In genomic region chr19:17404621-17405249, GRCh38 we compare ENCODE assay signal across 8 cellular contexts. TPM values are rescaled to one million over a fixed set of nuclear protein-coding genes. Genes with fewer than 3 reads are reported as not detected.
DNase-seq lines count a peak whose midpoint lies in the region; ATAC-seq and TF ChIP-seq lines count a peak whose summit lies in the region.

No MANE protein-coding gene starts in this region.

- TF ChIP-seq CTCF in SK-N-SH (IDR thresholded peaks at IDR 0.05) (no peak), NB4 (IDR thresholded peaks at IDR 0.05; ENCODE audit: low read depth, low read length) (no peak), progenitor cell of endocrine pancreas (IDR thresholded peaks at IDR 0.05; ENCODE audit: unreplicated experiment) (no peak)

- 90% methylated on average over 7 of the region's 7 CpGs for WGBS in SK-N-SH (ENCODE audit: low lambda C conversion rate)

- no peak overlapping the region for H2AFZ ChIP-seq in SK-N-SH (ENCODE audit: low read depth)

- peak overlapping the region in 1 of 2 experiments; percentile 47; a peak in 1 of 4 replicates for H3K27ac ChIP-seq in SK-N-SH (ENCODE audit: low read depth in 2 of 2, low read length in 1 of 2)

- H3K4me3 Mint-ChIP-seq in stimulated activated naive CD8-positive, alpha-beta T cell treated with anti-CD3 and anti-CD28 coated beads, Interleukin-15, Interleukin-2, amounts not matched to agents 100 ng/mL and 50 ng/mL, for 24 hours, result peak overlapping the region; percentile 89
- H3K4me3 Mint-ChIP-seq in progenitor cell of endocrine pancreas (ENCODE audit: low read depth), result no peak overlapping the region

- no peaks in the 10 kb centered on the region for H3K27me3 Mint-ChIP-seq in stimulated activated naive CD8-positive, alpha-beta T cell treated with anti-CD3 and anti-CD28 coated beads, Interleukin-15, Interleukin-2, amounts not matched to agents 100 ng/mL and 50 ng/mL, for 24 hours
- peaks cover 3% of the 10 kb centered on the region for H3K27me3 Mint-ChIP-seq in progenitor cell of endocrine pancreas

- H3K4me2 ChIP-seq in SK-N-SH, result no peak overlapping the region

- H3K4me3 ChIP-seq in SK-N-SH (ENCODE audit: low read depth in 2 of 2, low read length in 1 of 2) (no peak overlapping the region; a peak in 1 of 4 replicates), NB4 (ENCODE audit: low read depth, low read length) (peak overlapping the region; percentile 74)

- peak overlapping the region; percentile 95 for H3K27ac Mint-ChIP-seq in stimulated activated naive CD8-positive, alpha-beta T cell treated with anti-CD3 and anti-CD28 coated beads, Interleukin-15, Interleukin-2, amounts not matched to agents 100 ng/mL and 50 ng/mL, for 24 hours
- no peak overlapping the region for H3K27ac Mint-ChIP-seq in progenitor cell of endocrine pancreas

- TF ChIP-seq EP300 in SK-N-SH (IDR thresholded peaks at IDR 0.05; ENCODE audit: borderline replicate concordance in 1 of 2, low read depth in 1 of 2, low read length in 1 of 2), result no peak

- H3K79me2 ChIP-seq in SK-N-SH (ENCODE audit: insufficient read depth), result no peaks in the 10 kb centered on the region

- H3K4me1 Mint-ChIP-seq in stimulated activated naive CD8-positive, alpha-beta T cell treated with anti-CD3 and anti-CD28 coated beads, Interleukin-15, Interleukin-2, amounts not matched to agents 100 ng/mL and 50 ng/mL, for 24 hours (ENCODE audit: low read depth), result peaks cover 26% of the 10 kb centered on the region
- H3K4me1 Mint-ChIP-seq in progenitor cell of endocrine pancreas (ENCODE audit: low read depth), result peaks cover 9% of the 10 kb centered on the region

- TF ChIP-seq POLR2A in NB4 (IDR thresholded peaks at IDR 0.05; ENCODE audit: extremely low read depth, insufficient read length), result no peak

- no peaks in the 10 kb centered on the region for H3K9me3 Mint-ChIP-seq in stimulated activated naive CD8-positive, alpha-beta T cell treated with anti-CD3 and anti-CD28 coated beads, Interleukin-15, Interleukin-2, amounts not matched to agents 100 ng/mL and 50 ng/mL, for 24 hours
- H3K9me3 Mint-ChIP-seq in progenitor cell of endocrine pancreas (ENCODE audit: low read depth), result no peaks in the 10 kb centered on the region

- no peaks in the 10 kb centered on the region for H3K9me3 ChIP-seq in SK-N-SH

- POLR2A ChIA-PET in SK-N-SH (lab: Yijun Ruan, JAX), result no interaction called here

- CTCF ChIA-PET in SK-N-SH (lab: Yijun Ruan, JAX), result interaction anchor here (0.7 to 1.5 kb wide), 3 partner anchors 10 to 19 kb away, joined by 3 to 8 read pairs (median 4); no protein-coding TSS in a partner anchor

- no peaks in the 10 kb centered on the region for H4K20me1 ChIP-seq in SK-N-SH (ENCODE audit: insufficient read depth)

- peaks cover 26% of the 10 kb centered on the region for H3K36me3 Mint-ChIP-seq in stimulated activated naive CD8-positive, alpha-beta T cell treated with anti-CD3 and anti-CD28 coated beads, Interleukin-15, Interleukin-2, amounts not matched to agents 100 ng/mL and 50 ng/mL, for 24 hours (ENCODE audit: low read depth)
- no peaks in the 10 kb centered on the region for H3K36me3 Mint-ChIP-seq in progenitor cell of endocrine pancreas (ENCODE audit: insufficient read depth)

- no peaks in the 10 kb centered on the region for H3K36me3 ChIP-seq in SK-N-SH (replicated peaks in 1 of 2; ENCODE audit: control insufficient read depth in 1 of 2, insufficient read depth in 2 of 2, low read length in 1 of 2)

- H3K9ac ChIP-seq in SK-N-SH, result no peak overlapping the region

- no peaks in the 10 kb centered on the region for H3K9me2 ChIP-seq in SK-N-SH

- TF ChIP-seq RAD21 in SK-N-SH (IDR thresholded peaks at IDR 0.05; ENCODE audit: low read length), result no peak

- no peaks in the 10 kb centered on the region for H3F3A ChIP-seq in SK-N-SH (replicated peaks; ENCODE audit: insufficient read depth)

- H3K4me1 ChIP-seq in SK-N-SH (ENCODE audit: control insufficient read depth in 1 of 2, insufficient read depth in 2 of 2, low read depth in 1 of 2, low read length in 1 of 2), result peaks cover 0 to 23% of the 10 kb centered on the region in 2 experiments; a peak in 1 of 4 replicates

- ATAC-seq in SK-N-SH treated with all-trans-retinoic acid at 6 μM for 48 hours (no peak), esophagus mucosa (peak; percentile 14)

- H3K27me3 ChIP-seq in SK-N-SH (ENCODE audit: insufficient read depth), result no peaks in the 10 kb centered on the region

- peak; percentile 16 for DNase-seq in SK-N-SH
- peak; percentile 27 for DNase-seq in NB4 (ENCODE audit: low read depth)
- no peak for DNase-seq in NCI-H187 (lab: John Stamatoyannopoulos, UW)
- no peak for DNase-seq in progenitor cell of endocrine pancreas (ENCODE audit: low spot score, unreplicated experiment)
- DNase-seq in COLO829 (ENCODE audit: low spot score), result no peak

TF ChIP-seq in SK-N-SH, 30 proteins besides CTCF, POLR2A, EP300 and RAD21 (continues in another document):
- TF ChIP-seq RXRA (IDR thresholded peaks at IDR 0.05; ENCODE audit: borderline replicate concordance, low read depth) (no peak), FOSL2 (IDR thresholded peaks at IDR 0.05; ENCODE audit: borderline replicate concordance, low read depth) (no peak), NRF1 (IDR thresholded peaks at IDR 0.05; ENCODE audit: low read depth, low read length) (no peak), GABPA (IDR thresholded peaks at IDR 0.05; ENCODE audit: low read depth) (no peak), ELF1 (IDR thresholded peaks at IDR 0.05) (no peak), TCF12 (IDR thresholded peaks at IDR 0.05) (no peak), RFX5 (IDR thresholded peaks at IDR 0.05; ENCODE audit: low read length) (no peak)
- TF ChIP-seq, protein P1, sequence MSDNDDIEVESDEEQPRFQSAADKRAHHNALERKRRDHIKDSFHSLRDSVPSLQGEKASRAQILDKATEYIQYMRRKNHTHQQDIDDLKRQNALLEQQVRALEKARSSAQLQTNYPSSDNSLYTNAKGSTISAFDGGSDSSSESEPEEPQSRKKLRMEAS (IDR thresholded peaks at IDR 0.05; ENCODE audit: low read depth), result no peak
- TF ChIP-seq, protein P2, sequence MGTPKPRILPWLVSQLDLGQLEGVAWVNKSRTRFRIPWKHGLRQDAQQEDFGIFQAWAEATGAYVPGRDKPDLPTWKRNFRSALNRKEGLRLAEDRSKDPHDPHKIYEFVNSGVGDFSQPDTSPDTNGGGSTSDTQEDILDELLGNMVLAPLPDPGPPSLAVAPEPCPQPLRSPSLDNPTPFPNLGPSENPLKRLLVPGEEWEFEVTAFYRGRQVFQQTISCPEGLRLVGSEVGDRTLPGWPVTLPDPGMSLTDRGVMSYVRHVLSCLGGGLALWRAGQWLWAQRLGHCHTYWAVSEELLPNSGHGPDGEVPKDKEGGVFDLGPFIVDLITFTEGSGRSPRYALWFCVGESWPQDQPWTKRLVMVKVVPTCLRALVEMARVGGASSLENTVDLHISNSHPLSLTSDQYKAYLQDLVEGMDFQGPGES (IDR thresholded peaks at IDR 0.05; ENCODE audit: low read depth, low read length), result no peak

TF ChIP-seq in SK-N-SH treated with all-trans-retinoic acid at 6 μM for 48 hours, 23 proteins besides CTCF, POLR2A, EP300 and RAD21:
- no peak for TF ChIP-seq POU6F1 (CRISPR knock-in tag; IDR thresholded peaks at IDR 0.05; ENCODE audit: borderline replicate concordance, low read depth)
TF ChIP-seq in SK-N-SH treated with all-trans-retinoic acid at 6 μM for 48 hours: peak in this region for 0.

RNA-seq across cellular contexts. Expression of gene BST2, which starts 0.7 kb away (rescaled TPM):
- polyA plus RNA-seq in SK-N-SH (2012; rRNA removed), result 5.7 and 5.9 TPM in 2 replicates
- polyA plus RNA-seq in SK-N-SH (2012; cell fraction: cytosol; rRNA removed), result 4.8 and 6.0 TPM in 2 replicates
- polyA plus RNA-seq in SK-N-SH (2012; cell fraction: nucleus; rRNA removed), result 1.4 and 2.9 TPM in 2 replicates
- total RNA-seq in esophagus mucosa (2.8 TPM), progenitor cell of endocrine pancreas (0.60 and 0.67 TPM in 2 replicates)

RNA-seq across cellular contexts. Expression of gene CCDC194, which starts 10.7 kb away (rescaled TPM):
- not detected in 2 replicates for polyA plus RNA-seq in SK-N-SH (2012; rRNA removed)
- polyA plus RNA-seq in SK-N-SH (2012; cell fraction: cytosol; rRNA removed), result not detected in 2 replicates
- 0.08 TPM in 1 of 2 replicates, not detected in the other for polyA plus RNA-seq in SK-N-SH (2012; cell fraction: nucleus; rRNA removed)
- total RNA-seq in esophagus mucosa (not detected), progenitor cell of endocrine pancreas (not detected in 2 replicates)

RNA-seq across cellular contexts. Expression of gene MVB12A, which starts 15.1 kb away (rescaled TPM):
- 63.0 and 63.9 TPM in 2 replicates for polyA plus RNA-seq in SK-N-SH (2012; rRNA removed)
- polyA plus RNA-seq in SK-N-SH (2012; cell fraction: cytosol; rRNA removed), result 24.9 and 43.9 TPM in 2 replicates
- polyA plus RNA-seq in SK-N-SH (2012; cell fraction: nucleus; rRNA removed), result 80.2 and 102 TPM in 2 replicates
- total RNA-seq in esophagus mucosa, result 49.9 TPM
- total RNA-seq in progenitor cell of endocrine pancreas, result 50.7 and 56.6 TPM in 2 replicates

RNA-seq across cellular contexts. Expression of gene PLVAP, which starts 27.6 kb away (rescaled TPM):
- polyA plus RNA-seq in SK-N-SH (2012; rRNA removed), result not detected in 2 replicates
- polyA plus RNA-seq in SK-N-SH (2012; cell fraction: cytosol; rRNA removed), result not detected in 2 replicates
- not detected in 2 replicates for polyA plus RNA-seq in SK-N-SH (2012; cell fraction: nucleus; rRNA removed)
- total RNA-seq in esophagus mucosa, result 22.6 TPM
- total RNA-seq in progenitor cell of endocrine pancreas, result 0.12 and 0.42 TPM in 2 replicates

RNA-seq across cellular contexts. Expression of gene TMEM221, which starts 43.7 kb away (rescaled TPM):
- 0.41 and 0.62 TPM in 2 replicates for polyA plus RNA-seq in SK-N-SH (2012; rRNA removed)
- 0.22 and 0.30 TPM in 2 replicates for polyA plus RNA-seq in SK-N-SH (2012; cell fraction: cytosol; rRNA removed)
- 0.56 and 0.60 TPM in 2 replicates for polyA plus RNA-seq in SK-N-SH (2012; cell fraction: nucleus; rRNA removed)
- total RNA-seq in esophagus mucosa, result not detected
- total RNA-seq in progenitor cell of endocrine pancreas, result 3.6 and 4.5 TPM in 2 replicates

Comparison
In these comparisons a context has a peak if more than half of its experiments do, and no peak if none do; other contexts are left out.
1. DNase-seq: peak in SK-N-SH (single experiment) and NB4 (single experiment); none in NCI-H187 (0 of 2), progenitor cell of endocrine pancreas (single experiment) and COLO829 (single experiment).